In the genomic region with DNA sequence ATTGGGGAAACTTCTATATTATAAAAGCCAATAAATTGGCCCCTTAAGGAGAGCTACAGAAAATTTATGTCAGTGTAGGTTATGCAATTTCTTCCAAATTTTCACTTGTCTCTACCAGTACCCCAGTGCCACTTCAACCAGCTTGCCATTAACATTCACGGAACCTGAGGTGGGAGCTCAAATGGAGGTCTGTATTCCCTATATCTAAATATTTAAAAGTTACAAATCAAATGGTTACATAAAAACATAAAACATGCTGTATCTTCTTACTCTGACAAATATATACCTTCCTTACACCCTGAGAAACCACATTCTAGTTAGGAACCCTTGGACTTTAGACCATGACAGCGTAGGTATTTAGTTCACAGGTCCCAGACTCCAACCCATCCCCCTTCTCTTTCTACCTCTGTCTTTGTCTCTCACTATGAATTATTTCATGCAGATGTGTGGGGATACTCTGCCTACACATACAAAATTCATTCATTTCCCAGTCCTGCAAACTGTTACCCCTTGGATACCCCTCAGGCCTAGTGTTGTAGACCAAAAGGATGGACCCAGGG, we compare ENCODE assay signal across 1 cellular context.
A peak's percentile ranks its signal among the peaks of the same experiment; 100 is the strongest.
TF ChIP-seq lines count a peak whose summit lies in the region.

No MANE protein-coding gene starts in this region.

TF ChIP-seq in HepG2, 621 proteins besides CTCF, POLR2A, EP300 and RAD21 (continued from another document and continues in another):
- TF ChIP-seq CAMTA2 (CRISPR knock-in tag; IDR thresholded peaks at IDR 0.05; ENCODE audit: borderline replicate concordance) = no peak
- no peak for TF ChIP-seq KDM5A (IDR thresholded peaks at IDR 0.05; ENCODE audit: borderline replicate concordance, low read length)
- TF ChIP-seq ASH2L (IDR thresholded peaks at IDR 0.05; ENCODE audit: insufficient read length, low read depth, low read length) = peak; percentile 52
- TF ChIP-seq ZNF354B (CRISPR knock-in tag; IDR thresholded peaks at IDR 0.05) = no peak
- TF ChIP-seq REST (IDR thresholded peaks at IDR 0.05; ENCODE audit: borderline replicate concordance in 1 of 2, low read depth in 1 of 2, low read length in 2 of 2) = no peak
- no peak for TF ChIP-seq ZMYM3 (CRISPR knock-in tag; IDR thresholded peaks at IDR 0.05)
- TF ChIP-seq UBTF (CRISPR knock-in tag; IDR thresholded peaks at IDR 0.05) = no peak
- 0 out of 2 replicates have a peak, but pooled peaks have one; percentile 26 for TF ChIP-seq ZNF7 (CRISPR knock-in tag; IDR thresholded peaks at IDR 0.05)
- no peak for TF ChIP-seq ZSCAN20 (CRISPR knock-in tag; IDR thresholded peaks at IDR 0.05; ENCODE audit: borderline replicate concordance)
- no peak for TF ChIP-seq MTA3 (CRISPR knock-in tag; IDR thresholded peaks at IDR 0.05)
- no peak for TF ChIP-seq CCDC6 (CRISPR knock-in tag; IDR thresholded peaks at IDR 0.05)
- TF ChIP-seq ZKSCAN1 (IDR thresholded peaks at IDR 0.05; ENCODE audit: low read length) = no peak
- no peak for TF ChIP-seq ZNF720 (CRISPR knock-in tag; IDR thresholded peaks at IDR 0.05)
- TF ChIP-seq HMGXB4 (CRISPR knock-in tag; IDR thresholded peaks at IDR 0.05; ENCODE audit: borderline replicate concordance in 1 of 2, low read depth in 1 of 2) = no peak
- TF ChIP-seq, protein P1, sequence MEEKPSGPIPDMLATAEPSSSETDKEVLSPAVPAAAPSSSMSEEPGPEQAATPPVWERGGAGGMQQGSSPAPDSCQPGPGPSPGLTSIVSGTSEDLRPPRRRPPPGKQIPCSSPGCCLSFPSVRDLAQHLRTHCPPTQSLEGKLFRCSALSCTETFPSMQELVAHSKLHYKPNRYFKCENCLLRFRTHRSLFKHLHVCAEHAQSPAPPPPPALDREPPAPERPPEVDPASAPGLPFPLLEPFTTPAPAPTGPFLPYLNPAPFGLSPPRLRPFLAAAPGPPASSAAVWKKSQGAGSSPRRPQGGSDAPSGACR (CRISPR knock-in tag; IDR thresholded peaks at IDR 0.05) = no peak
- TF ChIP-seq, protein P2, sequence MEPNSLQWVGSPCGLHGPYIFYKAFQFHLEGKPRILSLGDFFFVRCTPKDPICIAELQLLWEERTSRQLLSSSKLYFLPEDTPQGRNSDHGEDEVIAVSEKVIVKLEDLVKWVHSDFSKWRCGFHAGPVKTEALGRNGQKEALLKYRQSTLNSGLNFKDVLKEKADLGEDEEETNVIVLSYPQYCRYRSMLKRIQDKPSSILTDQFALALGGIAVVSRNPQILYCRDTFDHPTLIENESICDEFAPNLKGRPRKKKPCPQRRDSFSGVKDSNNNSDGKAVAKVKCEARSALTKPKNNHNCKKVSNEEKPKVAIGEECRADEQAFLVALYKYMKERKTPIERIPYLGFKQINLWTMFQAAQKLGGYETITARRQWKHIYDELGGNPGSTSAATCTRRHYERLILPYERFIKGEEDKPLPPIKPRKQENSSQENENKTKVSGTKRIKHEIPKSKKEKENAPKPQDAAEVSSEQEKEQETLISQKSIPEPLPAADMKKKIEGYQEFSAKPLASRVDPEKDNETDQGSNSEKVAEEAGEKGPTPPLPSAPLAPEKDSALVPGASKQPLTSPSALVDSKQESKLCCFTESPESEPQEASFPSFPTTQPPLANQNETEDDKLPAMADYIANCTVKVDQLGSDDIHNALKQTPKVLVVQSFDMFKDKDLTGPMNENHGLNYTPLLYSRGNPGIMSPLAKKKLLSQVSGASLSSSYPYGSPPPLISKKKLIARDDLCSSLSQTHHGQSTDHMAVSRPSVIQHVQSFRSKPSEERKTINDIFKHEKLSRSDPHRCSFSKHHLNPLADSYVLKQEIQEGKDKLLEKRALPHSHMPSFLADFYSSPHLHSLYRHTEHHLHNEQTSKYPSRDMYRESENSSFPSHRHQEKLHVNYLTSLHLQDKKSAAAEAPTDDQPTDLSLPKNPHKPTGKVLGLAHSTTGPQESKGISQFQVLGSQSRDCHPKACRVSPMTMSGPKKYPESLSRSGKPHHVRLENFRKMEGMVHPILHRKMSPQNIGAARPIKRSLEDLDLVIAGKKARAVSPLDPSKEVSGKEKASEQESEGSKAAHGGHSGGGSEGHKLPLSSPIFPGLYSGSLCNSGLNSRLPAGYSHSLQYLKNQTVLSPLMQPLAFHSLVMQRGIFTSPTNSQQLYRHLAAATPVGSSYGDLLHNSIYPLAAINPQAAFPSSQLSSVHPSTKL (CRISPR knock-in tag; IDR thresholded peaks at IDR 0.05) = peak; percentile 54
- no peak for TF ChIP-seq BRCA1 (CRISPR knock-in tag; IDR thresholded peaks at IDR 0.05)
- no peak for TF ChIP-seq ZBTB26 (CRISPR knock-in tag; IDR thresholded peaks at IDR 0.05; ENCODE audit: borderline replicate concordance)
- no peak for TF ChIP-seq BRD4 (CRISPR knock-in tag; IDR thresholded peaks at IDR 0.05)
- no peak for TF ChIP-seq ZFP36L1 (CRISPR knock-in tag; IDR thresholded peaks at IDR 0.05)
- TF ChIP-seq ZNF616 (CRISPR knock-in tag; IDR thresholded peaks at IDR 0.05; ENCODE audit: low read depth) = no peak
- no peak for TF ChIP-seq CC2D1A (CRISPR knock-in tag; IDR thresholded peaks at IDR 0.05)
- TF ChIP-seq, protein P3, sequence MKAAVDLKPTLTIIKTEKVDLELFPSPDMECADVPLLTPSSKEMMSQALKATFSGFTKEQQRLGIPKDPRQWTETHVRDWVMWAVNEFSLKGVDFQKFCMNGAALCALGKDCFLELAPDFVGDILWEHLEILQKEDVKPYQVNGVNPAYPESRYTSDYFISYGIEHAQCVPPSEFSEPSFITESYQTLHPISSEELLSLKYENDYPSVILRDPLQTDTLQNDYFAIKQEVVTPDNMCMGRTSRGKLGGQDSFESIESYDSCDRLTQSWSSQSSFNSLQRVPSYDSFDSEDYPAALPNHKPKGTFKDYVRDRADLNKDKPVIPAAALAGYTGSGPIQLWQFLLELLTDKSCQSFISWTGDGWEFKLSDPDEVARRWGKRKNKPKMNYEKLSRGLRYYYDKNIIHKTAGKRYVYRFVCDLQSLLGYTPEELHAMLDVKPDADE (CRISPR knock-in tag; IDR thresholded peaks at IDR 0.05) = no peak
- TF ChIP-seq, protein P4, sequence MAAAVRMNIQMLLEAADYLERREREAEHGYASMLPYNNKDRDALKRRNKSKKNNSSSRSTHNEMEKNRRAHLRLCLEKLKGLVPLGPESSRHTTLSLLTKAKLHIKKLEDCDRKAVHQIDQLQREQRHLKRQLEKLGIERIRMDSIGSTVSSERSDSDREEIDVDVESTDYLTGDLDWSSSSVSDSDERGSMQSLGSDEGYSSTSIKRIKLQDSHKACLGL (CRISPR knock-in tag; IDR thresholded peaks at IDR 0.05) = no peak
- no peak for TF ChIP-seq ZFP1 (CRISPR knock-in tag; IDR thresholded peaks at IDR 0.05)
- no peak for TF ChIP-seq HNRNPK (IDR thresholded peaks at IDR 0.05; ENCODE audit: low read depth, low read length, poor library complexity, severe bottlenecking)
- TF ChIP-seq KLF12 (CRISPR knock-in tag; IDR thresholded peaks at IDR 0.05; ENCODE audit: borderline replicate concordance) = no peak
- TF ChIP-seq ZBTB3 (CRISPR knock-in tag; IDR thresholded peaks at IDR 0.05; ENCODE audit: borderline replicate concordance, low read depth) = no peak
- no peak for TF ChIP-seq PRDM10 (CRISPR knock-in tag; IDR thresholded peaks at IDR 0.05; ENCODE audit: low read depth)
- TF ChIP-seq GTF3A (CRISPR knock-in tag; conservative IDR thresholded peaks at IDR 0.05) = no peak
- TF ChIP-seq WIZ (CRISPR knock-in tag; IDR thresholded peaks at IDR 0.05) = no peak
- no peak for TF ChIP-seq ZNF614 (CRISPR knock-in tag; IDR thresholded peaks at IDR 0.05; ENCODE audit: borderline replicate concordance)
- no peak for TF ChIP-seq HDAC6 (IDR thresholded peaks at IDR 0.05; ENCODE audit: low read depth, low read length)
